1 cellular context compared by ENCODE assay signal in the genomic region with DNA sequence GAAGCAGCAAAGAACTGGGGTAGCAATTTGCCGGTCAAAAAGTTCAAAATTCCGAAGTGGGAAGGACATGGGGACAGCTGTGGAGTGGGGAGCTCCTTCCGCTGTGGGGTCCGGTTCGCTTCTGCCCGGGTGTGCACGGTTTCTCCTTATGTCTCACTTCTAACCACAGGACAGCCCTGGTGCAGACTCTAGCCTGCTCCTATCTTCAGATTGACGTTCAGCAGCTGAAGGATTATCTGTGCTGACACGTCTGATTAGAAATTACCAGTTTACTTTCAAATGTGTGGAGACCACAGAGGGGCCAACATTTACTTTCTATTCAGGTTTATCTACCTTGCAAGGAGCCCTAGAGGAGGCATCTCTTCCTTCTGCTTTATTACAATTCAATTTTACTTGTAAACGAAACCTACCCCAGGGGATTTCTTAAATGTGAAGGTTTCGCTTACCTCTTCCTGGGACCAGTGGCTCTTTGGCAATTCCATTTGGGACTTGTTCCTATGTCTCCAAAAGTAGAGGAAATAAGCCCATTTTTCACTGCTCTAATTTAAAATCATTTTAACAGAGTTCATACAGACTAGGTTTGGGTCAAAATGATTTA.
TF ChIP-seq lines count a peak whose summit lies in the region.

No MANE protein-coding gene starts in this region.

TF ChIP-seq in H1, 55 proteins besides CTCF, POLR2A, EP300 and RAD21 (continued from another document):
- TF ChIP-seq KDM4A (IDR thresholded peaks at IDR 0.05; ENCODE audit: low read depth, low read length, severe bottlenecking) (no peak), ASH2L (IDR thresholded peaks at IDR 0.05; ENCODE audit: low read length) (no peak), TAF1 (IDR thresholded peaks at IDR 0.05; ENCODE audit: low read depth, low read length) (no peak)
